1 cellular context compared by ENCODE assay signal in genomic region chr20:50873518-50873959, GRCh38.
TF ChIP-seq lines count a peak whose summit lies in the region.

No MANE protein-coding gene starts in this region.

TF ChIP-seq in HepG2, 621 proteins besides CTCF, POLR2A, EP300 and RAD21 (continued from another document and continues in another):
- TF ChIP-seq TERF1 (CRISPR knock-in tag; IDR thresholded peaks at IDR 0.05): no peak
- TF ChIP-seq HMGXB4 (CRISPR knock-in tag; IDR thresholded peaks at IDR 0.05; ENCODE audit: borderline replicate concordance in 1 of 2, low read depth in 1 of 2): no peak
- TF ChIP-seq HOXA7 (CRISPR knock-in tag; IDR thresholded peaks at IDR 0.05): no peak
- no peak for TF ChIP-seq FOXO4 (CRISPR knock-in tag; conservative IDR thresholded peaks at IDR 0.05)
- TF ChIP-seq ATF4 (CRISPR knock-in tag; IDR thresholded peaks at IDR 0.05): no peak
- TF ChIP-seq ELF3 (CRISPR knock-in tag; IDR thresholded peaks at IDR 0.05): no peak
- no peak for TF ChIP-seq RAD51 (IDR thresholded peaks at IDR 0.05; ENCODE audit: borderline replicate concordance)
- TF ChIP-seq MBD4 (IDR thresholded peaks at IDR 0.05; ENCODE audit: borderline replicate concordance, low read length): no peak
- TF ChIP-seq ZNF275 (CRISPR knock-in tag; IDR thresholded peaks at IDR 0.05; ENCODE audit: borderline replicate concordance): no peak
- no peak for TF ChIP-seq ZNF350 (CRISPR knock-in tag; IDR thresholded peaks at IDR 0.05; ENCODE audit: borderline replicate concordance, low read depth)
- TF ChIP-seq SRSF1 (optimal IDR thresholded peaks at IDR 0.05; ENCODE audit: low read depth, low read length): no peak
- TF ChIP-seq SP2 (CRISPR knock-in tag; IDR thresholded peaks at IDR 0.05): no peak
- TF ChIP-seq ZNF776 (CRISPR knock-in tag; IDR thresholded peaks at IDR 0.05): no peak
- TF ChIP-seq HOXA9 (CRISPR knock-in tag; IDR thresholded peaks at IDR 0.05; ENCODE audit: borderline replicate concordance): no peak
- TF ChIP-seq KAT8 (CRISPR knock-in tag; IDR thresholded peaks at IDR 0.05): no peak
- no peak for TF ChIP-seq ZNF773 (CRISPR knock-in tag; IDR thresholded peaks at IDR 0.05; ENCODE audit: borderline replicate concordance)
- TF ChIP-seq HHEX (CRISPR knock-in tag; IDR thresholded peaks at IDR 0.05): no peak
- TF ChIP-seq ZNF552 (CRISPR knock-in tag; IDR thresholded peaks at IDR 0.05; ENCODE audit: borderline replicate concordance): no peak
- no peak for TF ChIP-seq YY1 (IDR thresholded peaks at IDR 0.05; ENCODE audit: insufficient read depth, insufficient replicate concordance, low read depth, low read length)
- TF ChIP-seq ZNF614 (CRISPR knock-in tag; IDR thresholded peaks at IDR 0.05; ENCODE audit: borderline replicate concordance): peak; percentile 8; the same call in 1 of the 2 replicates
- no peak for TF ChIP-seq TCF12 (IDR thresholded peaks at IDR 0.05)
- TF ChIP-seq TCF12 (CRISPR knock-in tag; IDR thresholded peaks at IDR 0.05): no peak
- no peak for TF ChIP-seq HOXA5 (CRISPR knock-in tag; IDR thresholded peaks at IDR 0.05)
- no peak for TF ChIP-seq TMF1 (CRISPR knock-in tag; IDR thresholded peaks at IDR 0.05; ENCODE audit: low read depth)
- TF ChIP-seq E2F2 (CRISPR knock-in tag; IDR thresholded peaks at IDR 0.05; ENCODE audit: borderline replicate concordance): no peak
- no peak for TF ChIP-seq ZFP36 (IDR thresholded peaks at IDR 0.05; ENCODE audit: borderline replicate concordance, low read depth, low read length, partially characterized antibody)
- TF ChIP-seq ZNF780A (CRISPR knock-in tag; IDR thresholded peaks at IDR 0.05): no peak
- TF ChIP-seq MED13 (CRISPR knock-in tag; IDR thresholded peaks at IDR 0.05): no peak
- no peak for TF ChIP-seq ATF5 (CRISPR knock-in tag; IDR thresholded peaks at IDR 0.05; ENCODE audit: low read depth)
- TF ChIP-seq ZNF205 (CRISPR knock-in tag; IDR thresholded peaks at IDR 0.05): 0 out of 2 replicates have a peak, but pooled peaks have one; percentile 24
- no peak for TF ChIP-seq MAX (IDR thresholded peaks at IDR 0.05)
- no peak for TF ChIP-seq TARDBP (CRISPR knock-in tag; IDR thresholded peaks at IDR 0.05)
- TF ChIP-seq ZNF160 (CRISPR knock-in tag; IDR thresholded peaks at IDR 0.05): no peak
- TF ChIP-seq ZMYM2 (CRISPR knock-in tag; IDR thresholded peaks at IDR 0.05): no peak
- no peak for TF ChIP-seq ZNF431 (CRISPR knock-in tag; IDR thresholded peaks at IDR 0.05; ENCODE audit: borderline replicate concordance, low read depth)
- TF ChIP-seq GABPA (IDR thresholded peaks at IDR 0.05; ENCODE audit: low read depth, low read length): no peak
- TF ChIP-seq GABPA (CRISPR knock-in tag; IDR thresholded peaks at IDR 0.05; ENCODE audit: low read depth): no peak
- no peak for TF ChIP-seq FIP1L1 (IDR thresholded peaks at IDR 0.05; ENCODE audit: borderline replicate concordance, insufficient read depth, low read depth, low read length)
- TF ChIP-seq MAF1 (CRISPR knock-in tag; IDR thresholded peaks at IDR 0.05; ENCODE audit: borderline replicate concordance): no peak
- no peak for TF ChIP-seq DPF2 (CRISPR knock-in tag; IDR thresholded peaks at IDR 0.05; ENCODE audit: borderline replicate concordance, low read depth)
- 0 out of 2 replicates have a peak, but pooled peaks have one; percentile 52 for TF ChIP-seq ZNF605 (CRISPR knock-in tag; IDR thresholded peaks at IDR 0.05)
- no peak for TF ChIP-seq PAWR (CRISPR knock-in tag; IDR thresholded peaks at IDR 0.05; ENCODE audit: borderline replicate concordance)
- no peak for TF ChIP-seq ZNF562 (CRISPR knock-in tag; IDR thresholded peaks at IDR 0.05; ENCODE audit: borderline replicate concordance)
- no peak for TF ChIP-seq AGO2 (optimal IDR thresholded peaks at IDR 0.05; ENCODE audit: low read depth, low read length)
- TF ChIP-seq MXD4 (CRISPR knock-in tag; IDR thresholded peaks at IDR 0.05): no peak
- TF ChIP-seq GMEB2 (CRISPR knock-in tag; IDR thresholded peaks at IDR 0.05; ENCODE audit: low read depth): no peak
- 0 out of 2 replicates have a peak, but pooled peaks have one; percentile 20 for TF ChIP-seq MTA1 (CRISPR knock-in tag; IDR thresholded peaks at IDR 0.05; ENCODE audit: borderline replicate concordance)
- no peak for TF ChIP-seq ZBTB44 (CRISPR knock-in tag; IDR thresholded peaks at IDR 0.05)
- no peak for TF ChIP-seq IKZF1 (IDR thresholded peaks at IDR 0.05)
- TF ChIP-seq SMARCC2 (IDR thresholded peaks at IDR 0.05): no peak
- no peak for TF ChIP-seq SKI (IDR thresholded peaks at IDR 0.05; ENCODE audit: partially characterized antibody)
- TF ChIP-seq ZNF468 (CRISPR knock-in tag; IDR thresholded peaks at IDR 0.05): no peak
- TF ChIP-seq SAP130 (CRISPR knock-in tag; IDR thresholded peaks at IDR 0.05; ENCODE audit: low read depth): no peak
- TF ChIP-seq MZF1 (CRISPR knock-in tag; IDR thresholded peaks at IDR 0.05; ENCODE audit: borderline replicate concordance): no peak
- TF ChIP-seq DNMT1 (CRISPR knock-in tag; IDR thresholded peaks at IDR 0.05): 0 out of 2 replicates have a peak, but pooled peaks have one; percentile 77
- no peak for TF ChIP-seq SP1 (IDR thresholded peaks at IDR 0.05)
- TF ChIP-seq SP1 (CRISPR knock-in tag; IDR thresholded peaks at IDR 0.05): no peak
- 0 out of 2 replicates have a peak, but pooled peaks have one; percentile 5 for TF ChIP-seq FOXK1 (CRISPR knock-in tag; IDR thresholded peaks at IDR 0.05; ENCODE audit: borderline replicate concordance, low read depth)
- 0 out of 2 replicates have a peak, but pooled peaks have one; percentile 26 for TF ChIP-seq SNAPC5 (CRISPR knock-in tag; IDR thresholded peaks at IDR 0.05; ENCODE audit: borderline replicate concordance)
- TF ChIP-seq MXD3 (CRISPR knock-in tag; IDR thresholded peaks at IDR 0.05): no peak
- no peak for TF ChIP-seq AKAP8 (CRISPR knock-in tag; IDR thresholded peaks at IDR 0.05)
